1 cellular context compared by ENCODE assay signal in the genomic region with DNA sequence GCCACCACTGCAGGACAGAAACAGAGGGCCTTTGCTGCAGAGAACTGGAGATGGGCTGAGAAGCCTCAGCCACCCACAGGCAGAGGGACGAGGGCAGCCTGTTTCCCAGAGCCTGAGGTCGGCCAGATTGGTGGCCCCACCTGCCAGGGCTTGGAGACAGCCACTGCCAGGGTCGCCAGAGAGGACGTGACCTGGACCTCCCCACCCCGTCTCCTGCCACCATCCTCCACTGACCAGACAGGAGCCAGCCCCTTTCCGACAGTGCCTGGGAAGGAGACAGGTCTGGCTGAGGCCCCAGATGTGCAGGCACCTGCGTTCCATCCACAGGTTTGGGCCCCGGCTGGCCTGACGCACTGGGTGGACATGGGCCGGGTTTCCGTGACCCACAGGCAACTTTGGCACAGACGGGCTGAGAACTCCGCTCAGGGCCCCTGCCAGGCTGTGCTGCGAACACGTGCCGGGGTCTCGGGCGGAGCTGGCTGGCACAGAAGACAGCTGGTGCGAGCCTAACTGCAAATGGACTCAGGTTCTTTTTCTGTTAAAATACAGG.
TF ChIP-seq lines count a peak whose summit lies in the region.

No MANE protein-coding gene starts in this region.

TF ChIP-seq in GM12878, 131 proteins besides CTCF, POLR2A, EP300 and RAD21:
- TF ChIP-seq LARP7 (IDR thresholded peaks at IDR 0.05): no peak
